ENCODE assay signal across 16 cellular contexts in genomic region chr6:113375950-113376846, GRCh38.
DNase-seq lines count a peak whose midpoint lies in the region; ATAC-seq, FAIRE-seq and TF ChIP-seq lines count a peak whose summit lies in the region.
"Had no signal": no experiment of that assay in that cellular context is flagged by ENCODE, and none has a peak within 500 bp of the region (broad histone marks: within the 10 kb centered on the region; RNA-seq: fewer than 3 reads in every experiment).

No MANE protein-coding gene starts in this region.

- POLR2A ChIA-PET in A549 (lab: Yijun Ruan, JAX): interaction anchor here (0.7 to 1.1 kb wide), 2 partner anchors 24 to 1103 kb away, joined by 3 to 5 read pairs; no protein-coding TSS in a partner anchor

- no peak for TF ChIP-seq CTCF in A549 (IDR thresholded peaks at IDR 0.05)
- no peak for TF ChIP-seq CTCF in cardiac fibroblast (IDR thresholded peaks at IDR 0.05; ENCODE audit: low read depth, low read length)

- TF ChIP-seq POLR2A in A549 (IDR thresholded peaks at IDR 0.05; ENCODE audit: low read length): no peak

- H3K9me3 ChIP-seq in A549: no peaks in the 10 kb centered on the region
- H3K9me3 ChIP-seq in effector memory CD4-positive, alpha-beta T cell (ENCODE audit: control insufficient read depth, low read length): no peaks in the 10 kb centered on the region
- H3K9me3 ChIP-seq: HAP-1, transverse colon had no signal

- no peaks in the 10 kb centered on the region for H3K27me3 ChIP-seq in effector memory CD4-positive, alpha-beta T cell (replicated peaks; ENCODE audit: control insufficient read depth, insufficient read depth, low read length, poor library complexity, severe bottlenecking)
- H3K27me3 ChIP-seq: transverse colon had no signal

- ATAC-seq in A549 (no peak), HG03108 (IDR thresholded peaks at IDR 0.05; ENCODE audit: unreplicated experiment) (no peak), HG02678 (IDR thresholded peaks at IDR 0.05; ENCODE audit: unreplicated experiment) (no peak)
- ATAC-seq: activated CD8-positive, alpha-beta T cell treated with anti-CD3 and anti-CD28 coated beads for 36 hours; natural killer cell treated with Interleukin-12 subunit alpha and Interleukin-12 subunit beta and Interleukin-15 and Interleukin-18, amount 100 ng/mL, for 72 hours had no signal

- H3K36me3 ChIP-seq in effector memory CD4-positive, alpha-beta T cell (ENCODE audit: control insufficient read depth, insufficient read depth, low read length): no peaks in the 10 kb centered on the region
- H3K36me3 ChIP-seq: HAP-1, transverse colon had no signal

- TF ChIP-seq RAD21 in A549 (conservative IDR thresholded peaks at IDR 0.05 in 1 of 2, IDR thresholded peaks at IDR 0.05 in 1 of 2): no peak

- peaks cover 33% of the 10 kb centered on the region for H3K4me1 ChIP-seq in A549
- H3K4me1 ChIP-seq in effector memory CD4-positive, alpha-beta T cell (ENCODE audit: control insufficient read depth, insufficient read depth, low read length, poor library complexity, severe bottlenecking): no peaks in the 10 kb centered on the region
- H3K4me1 ChIP-seq: HAP-1, transverse colon had no signal

- peak overlapping the region; percentile 27 to 70; a peak in 2 of 6 replicates for H3K27ac ChIP-seq in A549
- H3K27ac ChIP-seq in effector memory CD4-positive, alpha-beta T cell (ENCODE audit: insufficient read depth, low read length, poor library complexity, severe bottlenecking): no peak overlapping the region
- H3K27ac ChIP-seq: transverse colon had no signal

- WGBS in A549 (ENCODE audit: missing lambda C conversion rate): 64% methylated on average over 7 of the region's 7 CpGs

- DNase-seq in A549 (ENCODE audit: low read depth in 1 of 2, low spot score in 1 of 2): no peak
- no peak for DNase-seq in HTR-8/SVneo (ENCODE audit: insufficient read length, low spot score)
- peak; percentile 85 to 86 for DNase-seq in cardiac fibroblast (ENCODE audit: low read depth in 2 of 2)
- DNase-seq in lung microvascular endothelial cell (ENCODE audit: low read depth in 2 of 2): peak; percentile 14 to 81
- no peak for DNase-seq in effector memory CD4-positive, alpha-beta T cell
- no peak for DNase-seq in stimulated activated CD4-positive, alpha-beta T cell treated with anti-CD3 and anti-CD28 coated beads, Interleukin-2, amount 100 ng/mL, for 48 hours
- DNase-seq: activated CD8-positive, alpha-beta T cell treated with anti-CD3 and anti-CD28 coated beads for 36 hours; DMS79 treated with DMSO at 0.1 percent for 48 hours; foreskin melanocyte; kidney; NCI-H1092; transverse colon had no signal

- peak overlapping the region; percentile 32; the same call in 2 of the 3 replicates for H3K4me2 ChIP-seq in A549

- H3K4me3 ChIP-seq in A549: no peak overlapping the region
- no peak overlapping the region for H3K4me3 ChIP-seq in cardiac fibroblast (replicated peaks in 1 of 2; ENCODE audit: low read depth in 2 of 2, low read length in 2 of 2)
- no peak overlapping the region for H3K4me3 ChIP-seq in effector memory CD4-positive, alpha-beta T cell (ENCODE audit: insufficient read depth, low read depth, low read length, poor library complexity, severe bottlenecking)
- H3K4me3 ChIP-seq: HAP-1, transverse colon had no signal

- TF ChIP-seq EP300 in A549 (IDR thresholded peaks at IDR 0.05): no peak

- CTCF ChIA-PET in A549 (lab: Yijun Ruan, JAX): interaction anchor here (0.7 to 1.3 kb wide), 4 partner anchors 10 to 597 kb away, joined by 3 to 4 read pairs (median 4); no protein-coding TSS in a partner anchor

- no peak for FAIRE-seq in A549 (lab: Jason Lieb, UNC)
- FAIRE-seq in HTR-8/SVneo (lab: Jason Lieb, UNC): peak; percentile 59
- FAIRE-seq: kidney had no signal

TF ChIP-seq in A549, 52 proteins besides CTCF, POLR2A, EP300 and RAD21:
- TF ChIP-seq MAFK (IDR thresholded peaks at IDR 0.05; ENCODE audit: partially characterized antibody) (peak; percentile 34), BHLHE40 (IDR thresholded peaks at IDR 0.05; ENCODE audit: low read depth, low read length) (no peak)
TF ChIP-seq in A549: peak in this region for 1.

Comparison
In these comparisons a context has a peak if more than half of its experiments do, and no peak if none do; other contexts are left out.
1. DNase-seq: peak in cardiac fibroblast (2 of 2) and lung microvascular endothelial cell (2 of 2); none in A549 (0 of 2), HTR-8/SVneo (single experiment), effector memory CD4-positive, alpha-beta T cell (0 of 3) and stimulated activated CD4-positive, alpha-beta T cell treated with anti-CD3 and anti-CD28 coated beads, Interleukin-2, amount 100 ng/mL, for 48 hours (0 of 2).